ENCODE assay signal across 8 cellular contexts in genomic region chr3:190038050-190038631, GRCh38.
DNase-seq lines count a peak whose midpoint lies in the region; ATAC-seq, FAIRE-seq and TF ChIP-seq lines count a peak whose summit lies in the region.
"Had no signal": no experiment of that assay in that cellular context is flagged by ENCODE, and none has a peak within 500 bp of the region (broad histone marks: within the 10 kb centered on the region; RNA-seq: fewer than 3 reads in every experiment).

No MANE protein-coding gene starts in this region.

- DNase-seq in HTR-8/SVneo (ENCODE audit: insufficient read length, low spot score): peak; percentile 80
- DNase-seq in SKM-1 (lab: John Stamatoyannopoulos, UW; ENCODE audit: unreplicated experiment): peak; percentile 23
- DNase-seq in cardiac muscle cell (ENCODE audit: low read depth in 1 of 2, low spot score in 1 of 2): peak; percentile 74 to 76
- DNase-seq in suprapubic skin (ENCODE audit: low spot score in 2 of 2): peak in 1 of 2 donors; percentile 77
- no peak for DNase-seq in GM10266 (ENCODE audit: extremely low spot score)
- no peak for DNase-seq in NCI-H1694 (lab: John Stamatoyannopoulos, UW)
- DNase-seq: activated CD4-positive, alpha-beta T cell treated with anti-CD3 and anti-CD28 coated beads for 4 hours had no signal

- H3K4me3 ChIP-seq in cardiac muscle cell: no peak overlapping the region
- H3K4me3 ChIP-seq in suprapubic skin: no peak overlapping the region

- no peak for ATAC-seq in GM21723 (IDR thresholded peaks at IDR 0.05; ENCODE audit: unreplicated experiment)

- H3K27me3 ChIP-seq in cardiac muscle cell: no peaks in the 10 kb centered on the region
- H3K27me3 ChIP-seq in suprapubic skin: no peaks in the 10 kb centered on the region

- H3K9me3 ChIP-seq in cardiac muscle cell (ENCODE audit: low read depth) (no peaks in the 10 kb centered on the region), suprapubic skin (no peaks in the 10 kb centered on the region)

- TF ChIP-seq POLR2A in suprapubic skin (IDR thresholded peaks at IDR 0.05): no peak

- H3K4me1 ChIP-seq in cardiac muscle cell (ENCODE audit: low read depth) (peaks cover 32% of the 10 kb centered on the region), suprapubic skin (peaks cover 37% of the 10 kb centered on the region)

- FAIRE-seq in HTR-8/SVneo (lab: Jason Lieb, UNC): no peak

- no peaks in the 10 kb centered on the region for H3K36me3 ChIP-seq in cardiac muscle cell
- no peaks in the 10 kb centered on the region for H3K36me3 ChIP-seq in suprapubic skin

- no peak for TF ChIP-seq EP300 in suprapubic skin (IDR thresholded peaks at IDR 0.05)

- WGBS in suprapubic skin: 55% methylated on average over 4 of the region's 4 CpGs

- H3K27ac ChIP-seq in cardiac muscle cell (peak overlapping the region; percentile 51), suprapubic skin (peak overlapping the region; percentile 19)

- TF ChIP-seq CTCF in cardiac muscle cell (IDR thresholded peaks at IDR 0.05; ENCODE audit: low read depth, low read length) (no peak), suprapubic skin (IDR thresholded peaks at IDR 0.05) (no peak), GM10266 (IDR thresholded peaks at IDR 0.05; ENCODE audit: control insufficient read depth, insufficient read depth, low read depth, missing control alignments) (no peak)

Comparison
In these comparisons a context has a peak if more than half of its experiments do, and no peak if none do; other contexts are left out.
1. DNase-seq: peak in HTR-8/SVneo (single experiment), SKM-1 (single experiment) and cardiac muscle cell (2 of 2); none in GM10266 (single experiment) and NCI-H1694 (single experiment).